19 cellular contexts compared by ENCODE assay signal in genomic region chr5:165094782-165095181, GRCh38.
DNase-seq lines count a peak whose midpoint lies in the region; ATAC-seq, FAIRE-seq and TF ChIP-seq lines count a peak whose summit lies in the region.
"Had no signal": no experiment of that assay in that cellular context is flagged by ENCODE, and none has a peak within 500 bp of the region (broad histone marks: within the 10 kb centered on the region; RNA-seq: fewer than 3 reads in every experiment).

No MANE protein-coding gene starts in this region.

- DNase-seq in RCC 7860 (ENCODE audit: low spot score) (no peak), pancreas (no peak), NCI-H1417 (lab: John Stamatoyannopoulos, UW) (no peak), Right ventricle myocardium inferior (ENCODE audit: missing footprints) (no peak), T-helper 2 cell (no peak)
- DNase-seq: Caco-2; CD4-positive, CD25-positive, alpha-beta regulatory T cell; CD8-positive, alpha-beta T cell; DMS153; DND-41; GDM1; H9 had no signal

- WGBS in pancreas, 2 donors: 92 to 98% methylated on average over 1 of the region's 1 CpG

- no peak for TF ChIP-seq CTCF in pancreas (IDR thresholded peaks at IDR 0.05)

- peak; percentile 65 for FAIRE-seq in RCC 7860 (lab: Jason Lieb, UNC)
- FAIRE-seq in colon (lab: Jason Lieb, UNC): peak; percentile 57
- FAIRE-seq in pancreas (lab: Jason Lieb, UNC): peak; percentile 86
- FAIRE-seq: GM12878, GM19239 had no signal

- intact Hi-C loops in pancreas (cut with DNase I) (no loop called here), Right ventricle myocardium inferior (cut with DNase I) (no loop called here)

- H3K27me3 ChIP-seq in pancreas: no peaks in the 10 kb centered on the region
- H3K27me3 ChIP-seq: BLaER1 had no signal

- no peaks in the 10 kb centered on the region for H3K9me3 ChIP-seq in pancreas
- H3K9me3 ChIP-seq: Caco-2 had no signal

- H3K4me3 ChIP-seq in pancreas: no peak overlapping the region
- H3K4me3 ChIP-seq: BLaER1, GM12878, GM23338 had no signal

- H3K36me3 ChIP-seq in pancreas: no peaks in the 10 kb centered on the region
- H3K36me3 ChIP-seq: BLaER1 had no signal

- H3K27ac ChIP-seq in pancreas: no peak overlapping the region
- H3K27ac ChIP-seq: BLaER1, C4-2B had no signal

- ATAC-seq in pancreas: no peak
- no peak for ATAC-seq in Right ventricle myocardium inferior
- ATAC-seq: CD8-positive, alpha-beta T cell; GM12878; GM23338; HCT116 had no signal

- H3K4me1 ChIP-seq in pancreas: no peaks in the 10 kb centered on the region
- H3K4me1 ChIP-seq: BLaER1, Caco-2 had no signal
